In genomic region chr13:44431150-44431549, GRCh38 we compare ENCODE assay signal across 20 cellular contexts. TPM values are rescaled to one million over a fixed set of nuclear protein-coding genes. Genes with fewer than 3 reads are reported as not detected.
DNase-seq lines count a peak whose midpoint lies in the region; ATAC-seq and TF ChIP-seq lines count a peak whose summit lies in the region.
"Had no signal": no experiment of that assay in that cellular context is flagged by ENCODE, and none has a peak within 500 bp of the region (broad histone marks: within the 10 kb centered on the region; RNA-seq: fewer than 3 reads in every experiment).

No MANE protein-coding gene starts in this region.

- peaks cover 32% of the 10 kb centered on the region for H3K4me1 Mint-ChIP-seq in type B pancreatic cell (ENCODE audit: unreplicated experiment)
- peaks cover 5 to 18% (median 16%) of the 10 kb centered on the region in 4 donors for H3K4me1 Mint-ChIP-seq in naive thymus-derived CD8-positive, alpha-beta T cell

- H3K18ac ChIP-seq in mesendoderm (ENCODE audit: low read length): no peak overlapping the region

- no peak overlapping the region for H3K56ac ChIP-seq in mesendoderm (ENCODE audit: low read length)

- TF ChIP-seq POLR2A in body of pancreas (IDR thresholded peaks at IDR 0.05): no peak

- no peak overlapping the region for H3K4ac ChIP-seq in mesendoderm (ENCODE audit: low read depth, low read length)

- no peak overlapping the region for H3K4me2 ChIP-seq in mesendoderm (ENCODE audit: low read length)

- intact Hi-C loops in body of pancreas (cut with DNase I): no loop called here

- TF ChIP-seq CTCF in body of pancreas (IDR thresholded peaks at IDR 0.05): no peak
- no peak for TF ChIP-seq CTCF in type B pancreatic cell (conservative IDR thresholded peaks at IDR 0.05)

- H3K9me3 Mint-ChIP-seq in type B pancreatic cell: no peaks in the 10 kb centered on the region
- no peaks in the 10 kb centered on the region for H3K9me3 Mint-ChIP-seq in naive thymus-derived CD8-positive, alpha-beta T cell
- H3K9me3 Mint-ChIP-seq: T-helper 2 cell treated with Interferon-gamma antibody and Interleukin-4, amounts not matched to agents 5 μg/mL and 100 μg/mL, for 36 hours had no signal

- H3K27me3 ChIP-seq in body of pancreas: no peaks in the 10 kb centered on the region
- H3K27me3 ChIP-seq in mesendoderm (ENCODE audit: insufficient read depth, low read length, poor library complexity): no peaks in the 10 kb centered on the region
- H3K27me3 ChIP-seq: gastrocnemius medialis had no signal

- H3K4me3 ChIP-seq in body of pancreas: no peak overlapping the region
- no peak overlapping the region for H3K4me3 ChIP-seq in mesendoderm (ENCODE audit: low read length)
- H3K4me3 ChIP-seq: gastrocnemius medialis, left ventricle myocardium inferior, skin epidermis had no signal

- H2BK5ac ChIP-seq in mesendoderm (ENCODE audit: low read length): no peak overlapping the region

- H4K8ac ChIP-seq in mesendoderm (ENCODE audit: low read depth, low read length): no peak overlapping the region

- peaks cover 10% of the 10 kb centered on the region for H3K79me1 ChIP-seq in mesendoderm (ENCODE audit: low read length)

- H4K5ac ChIP-seq in mesendoderm (ENCODE audit: low read length): no peak overlapping the region

- DNase-seq in NCI-H82 (lab: John Stamatoyannopoulos, UW) (peak; percentile 41), NCI-H82 treated with DMSO at 0.1 percent for 48 hours (lab: John Stamatoyannopoulos, UW; ENCODE audit: unreplicated experiment) (no peak), body of pancreas (peak; percentile 42 to 63 (median 56)), mesendoderm (peak; percentile 34), type B pancreatic cell (ENCODE audit: extremely low spot score, unreplicated experiment) (no peak), AG08395 (ENCODE audit: low spot score) (no peak)
- DNase-seq in naive thymus-derived CD8-positive, alpha-beta T cell: no peak
- DNase-seq: 8988T; erythroblast; gastrocnemius medialis; left ventricle myocardium inferior; NCI-H146; NCI-H226; SHP77; stimulated activated CD4-positive, alpha-beta T cell treated with anti-CD3 and anti-CD28 coated beads, Interleukin-4, amount 100 ng/mL, for 4 hours had no signal

- peaks cover 20% of the 10 kb centered on the region for H3K36me3 Mint-ChIP-seq in type B pancreatic cell
- H3K36me3 Mint-ChIP-seq in naive thymus-derived CD8-positive, alpha-beta T cell: peaks cover 0 to 15% (median 12%) of the 10 kb centered on the region in 3 donors

- H3K4me1 ChIP-seq in body of pancreas: peaks cover 20% of the 10 kb centered on the region
- peaks cover 2% of the 10 kb centered on the region for H3K4me1 ChIP-seq in mesendoderm (ENCODE audit: control insufficient read depth, low read depth, low read length)
- H3K4me1 ChIP-seq: parathyroid adenoma had no signal

- H2AK5ac ChIP-seq in mesendoderm (ENCODE audit: low read length): no peak overlapping the region

- no peak overlapping the region for H2BK15ac ChIP-seq in mesendoderm (replicated peaks; ENCODE audit: low read depth)

- 49 to 55% methylated on average over 3 to 4 of the region's 4 CpGs for WGBS in body of pancreas, 2 donors
- WGBS in mesendoderm (ENCODE audit: extremely low coverage, insufficient coverage, low lambda C conversion rate): no CpG with 5 or more reads among the region's 4 CpGs

- H3K23ac ChIP-seq in mesendoderm (ENCODE audit: low read length): no peak overlapping the region

- POLR2A ChIA-PET in naive thymus-derived CD8-positive, alpha-beta T cell (lab: Charles Lee): no interaction called here

- no peaks in the 10 kb centered on the region for H3K27me3 Mint-ChIP-seq in type B pancreatic cell
- peaks cover 0 to 6% (median 0%) of the 10 kb centered on the region in 5 donors for H3K27me3 Mint-ChIP-seq in naive thymus-derived CD8-positive, alpha-beta T cell

- H3K79me2 ChIP-seq in mesendoderm (ENCODE audit: control insufficient read depth, insufficient read depth, low read length): peaks cover 14% of the 10 kb centered on the region
- H3K79me2 ChIP-seq: parathyroid adenoma had no signal

- peak overlapping the region in 1 of 4 donors; percentile 40 for H3K27ac ChIP-seq in body of pancreas
- no peak overlapping the region for H3K27ac ChIP-seq in mesendoderm (ENCODE audit: low read depth, low read length)
- H3K27ac ChIP-seq: left ventricle myocardium inferior, parathyroid adenoma had no signal

- H3K9ac ChIP-seq in mesendoderm (ENCODE audit: low read length): no peak overlapping the region
- H3K9ac ChIP-seq: parathyroid adenoma had no signal

- H3K36me3 ChIP-seq in body of pancreas (replicated peaks in 1 of 2; ENCODE audit: insufficient read depth in 1 of 2, low read depth in 2 of 2) (no peaks in the 10 kb centered on the region), mesendoderm (ENCODE audit: control insufficient read depth, insufficient read depth, low read length) (peaks cover 5% of the 10 kb centered on the region)

- H2BK120ac ChIP-seq in mesendoderm (ENCODE audit: low read depth, low read length): no peak overlapping the region

- H3K4me3 Mint-ChIP-seq in type B pancreatic cell: peak overlapping the region; percentile 7
- H3K4me3 Mint-ChIP-seq in naive thymus-derived CD8-positive, alpha-beta T cell: no peak overlapping the region
- H3K4me3 Mint-ChIP-seq: T-helper 2 cell treated with Interferon-gamma antibody and Interleukin-4, amounts not matched to agents 5 μg/mL and 100 μg/mL, for 36 hours had no signal

- ATAC-seq in body of pancreas (no peak), HG03175 (IDR thresholded peaks at IDR 0.05; ENCODE audit: unreplicated experiment) (no peak)
- no peak for ATAC-seq in naive thymus-derived CD8-positive, alpha-beta T cell
- ATAC-seq: activated CD4-positive, CD25-positive, alpha-beta regulatory T cell treated with anti-CD3 and anti-CD28 coated beads, Interleukin-2, amount 50 U/mL, for 24 hours; gastrocnemius medialis had no signal

- H3K9me3 ChIP-seq in body of pancreas: no peaks in the 10 kb centered on the region
- H3K9me3 ChIP-seq: gastrocnemius medialis, left ventricle myocardium inferior had no signal

- peak overlapping the region; percentile 56 for H3K27ac Mint-ChIP-seq in type B pancreatic cell
- H3K27ac Mint-ChIP-seq in naive thymus-derived CD8-positive, alpha-beta T cell: no peak overlapping the region
- H3K27ac Mint-ChIP-seq: T-helper 2 cell treated with Interferon-gamma antibody and Interleukin-4, amounts not matched to agents 5 μg/mL and 100 μg/mL, for 36 hours had no signal

RNA-seq across cellular contexts. Expression of gene SERP2, which starts 57.5 kb away (rescaled TPM):
- total RNA-seq in body of pancreas (1 to 10 TPM; 1.6 to 5.2 TPM), type B pancreatic cell (ENCODE audit: low replicate concordance) (3.6 and 6.1 TPM in 2 replicates)
- 1.9 TPM for polyA plus RNA-seq in mesendoderm (2013, experiment 1 of 2)
- polyA plus RNA-seq in mesendoderm (2013, experiment 2 of 2): 1.8 TPM
- total RNA-seq in naive thymus-derived CD8-positive, alpha-beta T cell: not detected
- polyA plus RNA-seq in naive thymus-derived CD8-positive, alpha-beta T cell: under 1 TPM in 2 of 3 donors, not detected in 1; 0.34 to 0.49 TPM

Comparison
In these comparisons a context has a peak if more than half of its experiments do, and no peak if none do; other contexts are left out.
1. DNase-seq: peak in NCI-H82 (single experiment), body of pancreas (4 of 4) and mesendoderm (single experiment); none in NCI-H82 treated with DMSO at 0.1 percent for 48 hours (single experiment), type B pancreatic cell (single experiment), naive thymus-derived CD8-positive, alpha-beta T cell (0 of 10) and AG08395 (single experiment).